In the genomic region with DNA sequence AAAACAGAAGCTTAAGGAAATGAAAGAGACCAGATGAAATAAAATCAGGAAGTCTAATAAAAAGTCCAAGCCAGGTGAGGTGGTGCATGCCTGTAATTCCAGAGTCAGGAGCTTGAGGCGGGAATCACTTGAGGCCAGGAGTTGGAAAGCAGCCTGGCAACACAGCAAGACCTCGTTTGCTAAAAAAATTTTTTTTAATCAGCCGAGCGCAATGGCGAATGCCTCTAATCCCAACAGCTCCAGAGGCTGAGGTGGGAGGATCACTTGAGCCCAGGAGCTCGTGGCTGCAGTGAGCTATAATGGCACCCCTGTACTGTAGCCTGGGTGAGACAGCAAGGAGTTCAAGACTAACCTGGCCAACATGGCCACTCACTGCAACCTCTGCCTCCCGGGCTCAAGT, we compare ENCODE assay signal across 1 cellular context.
TF ChIP-seq lines count a peak whose summit lies in the region.

No MANE protein-coding gene starts in this region.

TF ChIP-seq in HepG2, 621 proteins besides CTCF, POLR2A, EP300 and RAD21:
- TF ChIP-seq XRCC5 (optimal IDR thresholded peaks at IDR 0.05; ENCODE audit: low read length): no peak
- TF ChIP-seq, protein P1, sequence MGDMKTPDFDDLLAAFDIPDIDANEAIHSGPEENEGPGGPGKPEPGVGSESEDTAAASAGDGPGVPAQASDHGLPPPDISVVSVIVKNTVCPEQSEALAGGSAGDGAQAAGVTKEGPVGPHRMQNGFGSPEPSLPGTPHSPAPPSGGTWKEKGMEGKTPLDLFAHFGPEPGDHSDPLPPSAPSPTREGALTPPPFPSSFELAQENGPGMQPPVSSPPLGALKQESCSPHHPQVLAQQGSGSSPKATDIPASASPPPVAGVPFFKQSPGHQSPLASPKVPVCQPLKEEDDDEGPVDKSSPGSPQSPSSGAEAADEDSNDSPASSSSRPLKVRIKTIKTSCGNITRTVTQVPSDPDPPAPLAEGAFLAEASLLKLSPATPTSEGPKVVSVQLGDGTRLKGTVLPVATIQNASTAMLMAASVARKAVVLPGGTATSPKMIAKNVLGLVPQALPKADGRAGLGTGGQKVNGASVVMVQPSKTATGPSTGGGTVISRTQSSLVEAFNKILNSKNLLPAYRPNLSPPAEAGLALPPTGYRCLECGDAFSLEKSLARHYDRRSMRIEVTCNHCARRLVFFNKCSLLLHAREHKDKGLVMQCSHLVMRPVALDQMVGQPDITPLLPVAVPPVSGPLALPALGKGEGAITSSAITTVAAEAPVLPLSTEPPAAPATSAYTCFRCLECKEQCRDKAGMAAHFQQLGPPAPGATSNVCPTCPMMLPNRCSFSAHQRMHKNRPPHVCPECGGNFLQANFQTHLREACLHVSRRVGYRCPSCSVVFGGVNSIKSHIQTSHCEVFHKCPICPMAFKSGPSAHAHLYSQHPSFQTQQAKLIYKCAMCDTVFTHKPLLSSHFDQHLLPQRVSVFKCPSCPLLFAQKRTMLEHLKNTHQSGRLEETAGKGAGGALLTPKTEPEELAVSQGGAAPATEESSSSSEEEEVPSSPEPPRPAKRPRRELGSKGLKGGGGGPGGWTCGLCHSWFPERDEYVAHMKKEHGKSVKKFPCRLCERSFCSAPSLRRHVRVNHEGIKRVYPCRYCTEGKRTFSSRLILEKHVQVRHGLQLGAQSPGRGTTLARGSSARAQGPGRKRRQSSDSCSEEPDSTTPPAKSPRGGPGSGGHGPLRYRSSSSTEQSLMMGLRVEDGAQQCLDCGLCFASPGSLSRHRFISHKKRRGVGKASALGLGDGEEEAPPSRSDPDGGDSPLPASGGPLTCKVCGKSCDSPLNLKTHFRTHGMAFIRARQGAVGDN (CRISPR knock-in tag; IDR thresholded peaks at IDR 0.05): 0 out of 2 replicates have a peak, but pooled peaks have one; percentile 10
